ENCODE assay signal across 18 cellular contexts in genomic region chr3:78802588-78802930, GRCh38.
A peak's percentile ranks its signal among the peaks of the same experiment; 100 is the strongest.
DNase-seq lines count a peak whose midpoint lies in the region; ATAC-seq, FAIRE-seq and TF ChIP-seq lines count a peak whose summit lies in the region.
"Had no signal": no experiment of that assay in that cellular context is flagged by ENCODE, and none has a peak within 500 bp of the region (broad histone marks: within the 10 kb centered on the region; RNA-seq: fewer than 3 reads in every experiment).

No MANE protein-coding gene starts in this region.

- H3K9me3 ChIP-seq in HepG2 (ENCODE audit: low read length) (no peaks in the 10 kb centered on the region), right lobe of liver (no peaks in the 10 kb centered on the region), aorta (ENCODE audit: control insufficient read depth, low read length) (no peaks in the 10 kb centered on the region), MG63 (no peaks in the 10 kb centered on the region)
- H3K9me3 ChIP-seq: BLaER1, HAP-1 had no signal

- peaks cover 45% of the 10 kb centered on the region for H3K4me1 Mint-ChIP-seq in mesothelial cell of epicardium
- H3K4me1 Mint-ChIP-seq: CD14-positive monocyte; CD4-positive, alpha-beta memory T cell; IgD-negative memory B cell had no signal

- no TSS peak for BruUV-seq in HepG2 (replicated peaks; lab: Mats Ljungman, UMichigan)

- in situ Hi-C loops in HepG2 (cut with HindIII; ENCODE audit: extremely low pct_ligation_motif_present, low pct_unique_long_range_greater_than_20kb) (no loop called here), GM13976 (cut with MboI; ENCODE audit: low sequenced_read_pairs, unreplicated experiment) (no loop called here)

- TF ChIP-seq CTCF in HepG2 (CRISPR knock-in tag; IDR thresholded peaks at IDR 0.05) (no peak), right lobe of liver (IDR thresholded peaks at IDR 0.05) (no peak), KMS-11 (conservative IDR thresholded peaks at IDR 0.05; ENCODE audit: low read depth, low read length) (no peak), mesothelial cell of epicardium (IDR thresholded peaks at IDR 0.05; ENCODE audit: unreplicated experiment) (no peak), GM13976 (IDR thresholded peaks at IDR 0.05; ENCODE audit: borderline replicate concordance, control extremely low read depth, extremely low read depth, insufficient read depth, missing control alignments) (no peak)

- H3K79me2 ChIP-seq in HepG2 (ENCODE audit: insufficient read depth, low read length) = peaks cover 23% of the 10 kb centered on the region
- no peaks in the 10 kb centered on the region for H3K79me2 ChIP-seq in KMS-11 (ENCODE audit: insufficient read depth, low read depth)

- DNase-seq in HepG2 (ENCODE audit: low spot score) (no peak), right lobe of liver (no peak), mesothelial cell of epicardium (ENCODE audit: low spot score in 2 of 2, unreplicated experiment in 2 of 2) (no peak), GM13976 (ENCODE audit: low spot score) (no peak), aorta (no peak), MG63 (no peak)
- DNase-seq: CD4-positive, alpha-beta memory T cell; DMS153; DMS79; GDM1 had no signal

- peaks cover 6% of the 10 kb centered on the region for H3K36me3 Mint-ChIP-seq in mesothelial cell of epicardium
- H3K36me3 Mint-ChIP-seq: CD14-positive monocyte; CD4-positive, alpha-beta memory T cell; IgD-negative memory B cell had no signal

- no peak for TF ChIP-seq RAD21 in HepG2 (CRISPR knock-in tag; IDR thresholded peaks at IDR 0.05)

- CTCF ChIA-PET in HepG2 (lab: Yijun Ruan, JAX; ENCODE audit: low intra/inter-chr PET ratio, low total read pairs) = no interaction called here

- peaks cover 7% of the 10 kb centered on the region for H3K9me3 Mint-ChIP-seq in mesothelial cell of epicardium

- TF ChIP-seq EP300 in HepG2 (IDR thresholded peaks at IDR 0.05; ENCODE audit: low read depth in 2 of 2, low read length in 2 of 2) (no peak), HepG2 (CRISPR knock-in tag; IDR thresholded peaks at IDR 0.05; ENCODE audit: borderline replicate concordance) (no peak)

- no peaks in the 10 kb centered on the region for H4K20me1 ChIP-seq in HepG2 (ENCODE audit: insufficient read depth, low read length)
- no peaks in the 10 kb centered on the region for H4K20me1 ChIP-seq in KMS-11 (ENCODE audit: insufficient read depth)

- H3K27me3 ChIP-seq in HepG2 (ENCODE audit: control insufficient read depth in 1 of 2, insufficient read depth in 2 of 2, low read length in 2 of 2) = no peaks in the 10 kb centered on the region
- H3K27me3 ChIP-seq in right lobe of liver = peaks cover 0 to 4% of the 10 kb centered on the region in 2 donors
- no peaks in the 10 kb centered on the region for H3K27me3 ChIP-seq in KMS-11 (ENCODE audit: insufficient read depth, low read depth)
- H3K27me3 ChIP-seq in aorta (ENCODE audit: control insufficient read depth in 1 of 2, insufficient read depth in 2 of 2, low read length in 1 of 2) = no peaks in the 10 kb centered on the region
- H3K27me3 ChIP-seq in MG63 = no peaks in the 10 kb centered on the region
- H3K27me3 ChIP-seq: BLaER1 had no signal

- H3K4me2 ChIP-seq in HepG2 (ENCODE audit: low read depth, low read length) (no peak overlapping the region), KMS-11 (0 out of 2 replicates have a peak overlapping the region, but pooled peaks have one; percentile 29)
- H3K4me2 ChIP-seq: BLaER1 had no signal

- TF ChIP-seq POLR2A in HepG2 (IDR thresholded peaks at IDR 0.05; ENCODE audit: insufficient read depth in 1 of 2, low read depth in 2 of 2, low read length in 2 of 2) (no peak), right lobe of liver (IDR thresholded peaks at IDR 0.05) (no peak)

- ATAC-seq in HepG2 (no peak), right lobe of liver (no peak), aorta (ENCODE audit: low FRiP score) (no peak)

- FAIRE-seq in HepG2 (lab: Jason Lieb, UNC) = no peak
- FAIRE-seq: GM12892 had no signal

- no peak overlapping the region for H3K4me3 Mint-ChIP-seq in mesothelial cell of epicardium
- H3K4me3 Mint-ChIP-seq: CD14-positive monocyte; CD4-positive, alpha-beta memory T cell had no signal

- no peak overlapping the region for H3K27ac ChIP-seq in HepG2 (ENCODE audit: extremely low read length, insufficient read depth, low read length)
- no peak overlapping the region for H3K27ac ChIP-seq in right lobe of liver
- H3K27ac ChIP-seq in KMS-11 = no peak overlapping the region
- H3K27ac ChIP-seq in aorta (ENCODE audit: low read depth in 1 of 2, low read length in 2 of 2) = no peak overlapping the region
- H3K27ac ChIP-seq: 22Rv1, BLaER1, HL-60 had no signal

- WGBS in HepG2 (ENCODE audit: low lambda C conversion rate) = 97% methylated on average over 1 of the region's 1 CpG
- 90% methylated on average over 1 of the region's 1 CpG for WGBS in right lobe of liver (ENCODE audit: insufficient coverage, low coverage, low lambda C conversion rate, missing lambda C conversion rate)
- 51 to 97% methylated on average over 1 of the region's 1 CpG for WGBS in aorta, 2 donors

- POLR2A ChIA-PET in HepG2 (lab: Yijun Ruan, JAX) = no interaction called here

- H3K4me3 ChIP-seq in HepG2 (replicated peaks in 1 of 3; ENCODE audit: insufficient read depth in 1 of 3, low read depth in 2 of 3, low read length in 3 of 3) (no peak overlapping the region), right lobe of liver (no peak overlapping the region), KMS-11 (IDR thresholded peaks at IDR 0.05; ENCODE audit: insufficient read depth, low read depth, low read length) (no peak overlapping the region), aorta (ENCODE audit: low read length in 2 of 2) (no peak overlapping the region), MG63 (no peak overlapping the region)
- H3K4me3 ChIP-seq: BLaER1, HAP-1 had no signal

- H3K9ac ChIP-seq in HepG2 (ENCODE audit: insufficient read depth, low read depth, low read length) (no peak overlapping the region), KMS-11 (no peak overlapping the region)
- H3K9ac ChIP-seq: BLaER1 had no signal

- intact Hi-C loops in HepG2 (cut with micrococcal nuclease; ENCODE audit: unreplicated experiment) (no loop called here), right lobe of liver (cut with DNase I) (no loop called here), aorta (cut with DNase I) (no loop called here)

- H3K4me1 ChIP-seq in HepG2 (ENCODE audit: insufficient read depth, low read length) (peaks cover 26% of the 10 kb centered on the region), right lobe of liver (no peaks in the 10 kb centered on the region), KMS-11 (ENCODE audit: low read depth, poor library complexity, severe bottlenecking) (peaks cover 12% of the 10 kb centered on the region), aorta (ENCODE audit: control insufficient read depth in 1 of 2, insufficient read depth in 2 of 2, low read length in 2 of 2) (no peaks in the 10 kb centered on the region)

- H3K27me3 Mint-ChIP-seq in mesothelial cell of epicardium (ENCODE audit: low read depth) = no peaks in the 10 kb centered on the region
- H3K27me3 Mint-ChIP-seq: CD4-positive, alpha-beta memory T cell; IgD-negative memory B cell had no signal

- H3K27ac Mint-ChIP-seq in mesothelial cell of epicardium = peak overlapping the region; percentile 61
- H3K27ac Mint-ChIP-seq: CD14-positive monocyte; CD4-positive, alpha-beta memory T cell; IgD-negative memory B cell had no signal

- no peaks in the 10 kb centered on the region; a peak in 1 of 5 replicates for H3K36me3 ChIP-seq in HepG2 (replicated peaks in 1 of 2; ENCODE audit: control insufficient read depth in 1 of 2, insufficient read depth in 2 of 2, low read length in 2 of 2)
- H3K36me3 ChIP-seq in right lobe of liver = no peaks in the 10 kb centered on the region
- no peaks in the 10 kb centered on the region for H3K36me3 ChIP-seq in KMS-11 (ENCODE audit: insufficient read depth)
- H3K36me3 ChIP-seq in aorta (ENCODE audit: control insufficient read depth in 1 of 2, insufficient read depth in 2 of 2, low read length in 1 of 2) = no peaks in the 10 kb centered on the region
- H3K36me3 ChIP-seq in MG63 = no peaks in the 10 kb centered on the region
- H3K36me3 ChIP-seq: BLaER1, HAP-1 had no signal

- H2AFZ ChIP-seq in HepG2 (ENCODE audit: low read length) (no peak overlapping the region), KMS-11 (ENCODE audit: low read depth) (no peak overlapping the region)

TF ChIP-seq in HepG2, 621 proteins besides CTCF, POLR2A, EP300 and RAD21:
- TF ChIP-seq ZNF672 (CRISPR knock-in tag; IDR thresholded peaks at IDR 0.05) = no peak
- TF ChIP-seq ZNF333 (CRISPR knock-in tag; IDR thresholded peaks at IDR 0.05; ENCODE audit: borderline replicate concordance) = no peak
- TF ChIP-seq TCF12 (IDR thresholded peaks at IDR 0.05) = no peak
- no peak for TF ChIP-seq TCF12 (CRISPR knock-in tag; IDR thresholded peaks at IDR 0.05)
- TF ChIP-seq TBX3 (IDR thresholded peaks at IDR 0.05; ENCODE audit: borderline replicate concordance) = no peak
- no peak for TF ChIP-seq NR2C2 (CRISPR knock-in tag; IDR thresholded peaks at IDR 0.05; ENCODE audit: borderline replicate concordance)
- peak; percentile 69 for TF ChIP-seq CREB1 (IDR thresholded peaks at IDR 0.05)
- TF ChIP-seq CREB1 (CRISPR knock-in tag; IDR thresholded peaks at IDR 0.05) = no peak
